In genomic region chr16:89596957-89597644, GRCh38 we compare ENCODE assay signal across 26 cellular contexts. TPM values are rescaled to one million over a fixed set of nuclear protein-coding genes. Genes with fewer than 3 reads are reported as not detected.
"Had no signal": no experiment of that assay in that cellular context is flagged by ENCODE, and none has a peak within 500 bp of the region (broad histone marks: within the 10 kb centered on the region; RNA-seq: fewer than 3 reads in every experiment).

No MANE protein-coding gene starts in this region.

- H3K9me3 Mint-ChIP-seq: activated naive CD4-positive, alpha-beta T cell treated with anti-CD3 and anti-CD28 coated beads for 36 hours; activated naive CD8-positive, alpha-beta T cell treated with anti-CD3 and anti-CD28 coated beads, Interleukin-2, amount 10 ng/mL, durations not matched to agents 7 days and 5 days; activated T-cell treated with anti-CD3 and anti-CD28 coated beads, Interleukin-2, amount 50 U/mL, for 72 hours; natural killer cell; T-helper 1 cell treated with Interleukin-12 subunit alpha and Interleukin-12 subunit beta and Interleukin-4 antibody, amounts not matched to agents 30 μg/mL and 1 μg/mL, for 36 hours had no signal

- H3K36me3 ChIP-seq: esophagus squamous epithelium, gastrocnemius medialis, ovary, right atrium auricular region, spleen, upper lobe of left lung had no signal

- H3K9me3 ChIP-seq: esophagus squamous epithelium, gastrocnemius medialis, ovary, psoas muscle, right atrium auricular region, spleen, upper lobe of left lung had no signal

- H3K4me1 ChIP-seq: gastrocnemius medialis, psoas muscle had no signal

- H3K27me3 Mint-ChIP-seq: activated naive CD8-positive, alpha-beta T cell treated with anti-CD3 and anti-CD28 coated beads, Interleukin-2, amount 10 ng/mL, durations not matched to agents 7 days and 5 days had no signal

- H3K4me3 ChIP-seq: coronary artery, esophagus squamous epithelium, gastrocnemius medialis, ovary, psoas muscle, right atrium auricular region, spleen, upper lobe of left lung had no signal

- H3K27me3 ChIP-seq: esophagus squamous epithelium, ovary, right atrium auricular region, upper lobe of left lung had no signal

- H3K27ac ChIP-seq: coronary artery, esophagus squamous epithelium, gastrocnemius medialis, ovary, psoas muscle, right atrium auricular region, spleen, upper lobe of left lung had no signal

- ATAC-seq: activated CD4-positive, CD25-positive, alpha-beta regulatory T cell treated with anti-CD3 and anti-CD28 coated beads, Interleukin-2, amount 50 U/mL, for 24 hours; activated T-cell treated with anti-CD3 and anti-CD28 coated beads, Interleukin-2, amount 50 U/mL, for 72 hours; gastrocnemius medialis; left cardiac atrium; natural killer cell; psoas muscle; stimulated activated naive CD8-positive, alpha-beta T cell treated with anti-CD3 and anti-CD28 coated beads, Interleukin-15, Interleukin-2, amounts not matched to agents 100 U/mL and 50 U/mL, for 24 hours had no signal

- H3K36me3 Mint-ChIP-seq: activated naive CD8-positive, alpha-beta T cell treated with anti-CD3 and anti-CD28 coated beads, Interleukin-2, amount 10 ng/mL, durations not matched to agents 7 days and 5 days; natural killer cell had no signal

- DNase-seq: activated CD4-positive, alpha-beta T cell treated with anti-CD3 and anti-CD28 coated beads, Interleukin-2, amount 50 U/mL, for 4 hours; activated CD8-positive, alpha-beta memory T cell treated with anti-CD3 and anti-CD28 coated beads for 24 hours; activated effector memory CD4-positive, alpha-beta T cell treated with Interleukin-2 at 50 U/mL for 16 hours; activated naive CD4-positive, alpha-beta T cell treated with anti-CD3 and anti-CD28 coated beads for 36 hours; activated naive CD8-positive, alpha-beta T cell treated with anti-CD3 and anti-CD28 coated beads, Interleukin-2, amount 10 ng/mL, durations not matched to agents 7 days and 5 days; activated T-cell treated with anti-CD3 and anti-CD28 coated beads, Interleukin-2, amount 50 U/mL, for 72 hours; amygdala; cerebellar nuclear complex; esophagus squamous epithelium; gastrocnemius medialis; head of caudate nucleus; left cardiac atrium; midbrain; natural killer cell; ovary; psoas muscle; spleen; stimulated activated CD4-positive, alpha-beta T cell treated with anti-CD3 and anti-CD28 coated beads, Interleukin-4, amount 100 ng/mL, for 24 hours; stimulated activated naive CD8-positive, alpha-beta T cell treated with anti-CD3 and anti-CD28 coated beads, Interleukin-15, Interleukin-2, amounts not matched to agents 100 U/mL and 50 U/mL, for 24 hours; T1000 had no signal

- H3K27ac Mint-ChIP-seq: activated naive CD4-positive, alpha-beta T cell treated with anti-CD3 and anti-CD28 coated beads for 36 hours; activated naive CD8-positive, alpha-beta T cell treated with anti-CD3 and anti-CD28 coated beads, Interleukin-2, amount 10 ng/mL, durations not matched to agents 7 days and 5 days; activated T-cell treated with anti-CD3 and anti-CD28 coated beads, Interleukin-2, amount 50 U/mL, for 72 hours; natural killer cell; T-helper 1 cell treated with Interleukin-12 subunit alpha and Interleukin-12 subunit beta and Interleukin-4 antibody, amounts not matched to agents 30 μg/mL and 1 μg/mL, for 36 hours had no signal

- H3K4me3 Mint-ChIP-seq: activated naive CD4-positive, alpha-beta T cell treated with anti-CD3 and anti-CD28 coated beads for 36 hours; activated naive CD8-positive, alpha-beta T cell treated with anti-CD3 and anti-CD28 coated beads, Interleukin-2, amount 10 ng/mL, durations not matched to agents 7 days and 5 days; activated T-cell treated with anti-CD3 and anti-CD28 coated beads, Interleukin-2, amount 50 U/mL, for 72 hours; natural killer cell; T-helper 1 cell treated with Interleukin-12 subunit alpha and Interleukin-12 subunit beta and Interleukin-4 antibody, amounts not matched to agents 30 μg/mL and 1 μg/mL, for 36 hours had no signal

RNA-seq across cellular contexts. Expression of gene DPEP1, which starts 16.3 kb away (rescaled TPM):
- total RNA-seq: activated naive CD4-positive, alpha-beta T cell treated with anti-CD3 and anti-CD28 coated beads for 36 hours; activated naive CD8-positive, alpha-beta T cell treated with anti-CD3 and anti-CD28 coated beads, Interleukin-2, amount 10 ng/mL, durations not matched to agents 7 days and 5 days; activated T-cell treated with anti-CD3 and anti-CD28 coated beads, Interleukin-2, amount 50 U/mL, for 72 hours; gastrocnemius medialis; left cardiac atrium; natural killer cell; psoas muscle had no signal

RNA-seq across cellular contexts. Expression of gene CPNE7, which starts 21.5 kb away (rescaled TPM):
- total RNA-seq: gastrocnemius medialis, left cardiac atrium, psoas muscle, right atrium auricular region, subcutaneous adipose tissue had no signal
